ENCODE assay signal across 1 cellular context in the genomic region with DNA sequence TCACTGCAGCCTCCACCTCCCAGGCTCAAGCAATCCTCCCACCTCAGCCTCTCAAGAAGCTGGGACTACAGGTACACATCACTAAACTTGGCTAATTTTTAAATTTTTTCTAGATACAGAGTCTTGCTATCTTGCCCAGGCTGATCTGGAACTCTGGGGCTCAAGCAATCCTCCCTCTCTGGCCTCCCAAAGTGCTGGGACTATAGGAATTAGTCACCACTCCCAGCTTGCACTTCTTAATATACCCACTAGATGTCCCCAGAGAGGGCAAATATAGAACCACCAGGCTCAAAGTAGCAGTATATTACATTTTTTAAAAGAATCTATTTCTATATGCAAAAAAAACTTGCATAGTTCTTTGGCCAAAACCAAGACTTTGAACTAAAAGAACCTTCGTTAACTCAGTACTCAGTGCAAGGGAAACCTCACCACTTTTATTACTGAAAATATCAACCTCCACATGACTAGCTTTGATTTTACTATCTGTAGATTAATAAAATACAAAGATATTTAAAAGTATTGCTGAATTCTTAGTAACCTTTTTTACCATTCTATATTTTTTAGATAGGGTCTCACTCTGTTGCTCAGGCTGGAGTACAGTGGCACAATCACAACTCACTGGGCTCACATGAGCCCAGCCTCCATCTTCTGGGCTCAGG.
TF ChIP-seq lines count a peak whose summit lies in the region.

No MANE protein-coding gene starts in this region.

TF ChIP-seq in H1, 55 proteins besides CTCF, POLR2A, EP300 and RAD21:
- no peak for TF ChIP-seq SP2 (IDR thresholded peaks at IDR 0.05; ENCODE audit: low read length)
- TF ChIP-seq CHD1 (IDR thresholded peaks at IDR 0.05; ENCODE audit: low read depth, low read length), result no peak
- TF ChIP-seq KDM1A (IDR thresholded peaks at IDR 0.05; ENCODE audit: borderline replicate concordance, low read length), result 0 out of 2 replicates have a peak, but pooled peaks have one; percentile 81
- TF ChIP-seq CTBP2 (IDR thresholded peaks at IDR 0.05; ENCODE audit: borderline replicate concordance, insufficient read depth, insufficient read length, low read length), result no peak
- no peak for TF ChIP-seq MAFK (IDR thresholded peaks at IDR 0.05; ENCODE audit: low read depth, low read length)
